In the genomic region with DNA sequence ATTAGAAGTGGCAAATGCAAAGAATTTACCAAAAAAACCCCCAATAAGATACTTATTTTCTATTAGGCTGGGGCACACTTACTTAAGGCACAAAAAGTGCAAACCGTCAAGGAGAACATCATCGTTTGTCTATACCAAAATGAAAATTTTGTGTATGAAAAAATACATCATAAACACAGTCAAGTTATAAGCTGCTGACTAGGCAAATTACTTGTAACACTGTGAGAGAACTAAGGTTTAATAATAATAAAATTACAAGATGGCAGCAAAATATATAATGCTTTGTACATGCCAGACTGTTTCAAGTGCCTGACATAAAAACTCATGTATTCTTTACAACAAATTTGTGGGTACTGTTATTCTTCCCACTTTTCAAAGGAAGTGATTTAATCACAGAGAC, we compare ENCODE assay signal across 9 cellular contexts.
"Had no signal": no experiment of that assay in that cellular context is flagged by ENCODE, and none has a peak within 500 bp of the region (broad histone marks: within the 10 kb centered on the region; RNA-seq: fewer than 3 reads in every experiment).

No MANE protein-coding gene starts in this region.

- FAIRE-seq: H54 had no signal

- H3K27ac Mint-ChIP-seq: H9 had no signal

- H3K4me2 ChIP-seq: KMS-11 had no signal

- DNase-seq: GM23248, GOT3, H9, HCEC 1CT, Karpas-422, KBM-7 had no signal

- H2AFZ ChIP-seq: GM23248 had no signal

- H3K4me1 Mint-ChIP-seq: H9 had no signal

- H3K4me3 ChIP-seq: GM23248 had no signal

- H3K4me3 Mint-ChIP-seq: H9 had no signal

- H3K9ac ChIP-seq: GM23248, KMS-11 had no signal

- H3K27ac ChIP-seq: GM23248, HL-60, KMS-11 had no signal
